In genomic region chr11:76152741-76153608, GRCh38 we compare ENCODE assay signal across 9 cellular contexts. TPM values are rescaled to one million over a fixed set of nuclear protein-coding genes. Genes with fewer than 3 reads are reported as not detected.
A peak's percentile ranks its signal among the peaks of the same experiment; 100 is the strongest.
DNase-seq lines count a peak whose midpoint lies in the region; ATAC-seq and TF ChIP-seq lines count a peak whose summit lies in the region.
"Had no signal": no experiment of that assay in that cellular context is flagged by ENCODE, and none has a peak within 500 bp of the region (broad histone marks: within the 10 kb centered on the region; RNA-seq: fewer than 3 reads in every experiment).

No MANE protein-coding gene starts in this region.

- H3K4me1 Mint-ChIP-seq in dendritic cell treated with granulocyte-macrophage colony-stimulating factor and Interleukin-4, amounts not matched to agents 40 ng/mL and 50 ng/mL, for 4 days (ENCODE audit: low read depth), result peaks cover 25% of the 10 kb centered on the region

- peak overlapping the region; percentile 56 for H3K27ac Mint-ChIP-seq in dendritic cell treated with granulocyte-macrophage colony-stimulating factor and Interleukin-4, amounts not matched to agents 40 ng/mL and 50 ng/mL, for 4 days

- H3K4me1 ChIP-seq in sigmoid colon, result peaks cover 0 to 11% (median 3%) of the 10 kb centered on the region in 4 donors

- peaks cover 31% of the 10 kb centered on the region for H3K27me3 Mint-ChIP-seq in dendritic cell treated with granulocyte-macrophage colony-stimulating factor and Interleukin-4, amounts not matched to agents 40 ng/mL and 50 ng/mL, for 4 days

- TF ChIP-seq EP300 in sigmoid colon (IDR thresholded peaks at IDR 0.05), result no peak

- H3K4me3 ChIP-seq in sigmoid colon, result peak overlapping the region in 2 of 4 donors; percentile 40 to 41
- H3K4me3 ChIP-seq: cardiac muscle cell had no signal

- no peak for TF ChIP-seq CTCF in sigmoid colon (IDR thresholded peaks at IDR 0.05)

- 45 to 50% methylated on average over 13 of the region's 13 CpGs for WGBS in sigmoid colon, 2 donors

- no peaks in the 10 kb centered on the region for H3K36me3 Mint-ChIP-seq in dendritic cell treated with granulocyte-macrophage colony-stimulating factor and Interleukin-4, amounts not matched to agents 40 ng/mL and 50 ng/mL, for 4 days (ENCODE audit: low read depth)

- no peaks in the 10 kb centered on the region for H3K36me3 ChIP-seq in sigmoid colon
- H3K36me3 ChIP-seq: cardiac muscle cell had no signal

- peak; percentile 12 for DNase-seq in CD1c-positive myeloid dendritic cell (ENCODE audit: extremely low spot score)
- peak; percentile 61 for DNase-seq in GM19238 (ENCODE audit: insufficient read length, low spot score)
- DNase-seq in sigmoid colon, result peak; percentile 51
- DNase-seq in glomerular visceral epithelial cell (ENCODE audit: extremely low spot score), result no peak
- no peak for DNase-seq in amygdala (lab: John Stamatoyannopoulos, UW)
- no peak for DNase-seq in COR-L47 (lab: John Stamatoyannopoulos, UW)

- no peaks in the 10 kb centered on the region for H3K27me3 ChIP-seq in sigmoid colon
- H3K27me3 ChIP-seq: cardiac muscle cell had no signal

- no peak for TF ChIP-seq POLR2A in sigmoid colon (IDR thresholded peaks at IDR 0.05)

- H3K9me3 Mint-ChIP-seq in dendritic cell treated with granulocyte-macrophage colony-stimulating factor and Interleukin-4, amounts not matched to agents 40 ng/mL and 50 ng/mL, for 4 days, result no peaks in the 10 kb centered on the region

- H3K4me3 Mint-ChIP-seq in dendritic cell treated with granulocyte-macrophage colony-stimulating factor and Interleukin-4, amounts not matched to agents 40 ng/mL and 50 ng/mL, for 4 days, result peak overlapping the region; percentile 78

- intact Hi-C loops in dendritic cell treated with granulocyte-macrophage colony-stimulating factor and Interleukin-4, amounts not matched to agents 40 ng/mL and 50 ng/mL, for 4 days (cut with micrococcal nuclease), result loop anchor here (1.0 to 10.0 kb wide), 2 partner anchors 256 to 438 kb away; partner anchors contain the start of gene MOGAT2
- intact Hi-C loops in sigmoid colon (cut with DNase I), result loop anchor here (1.0 to 5.0 kb wide), 4 partner anchors 164 to 446 kb away; no protein-coding TSS in a partner anchor

- H3K27ac ChIP-seq in sigmoid colon, result no peak overlapping the region
- H3K27ac ChIP-seq: cardiac muscle cell had no signal

- H3K9me3 ChIP-seq in sigmoid colon, result no peaks in the 10 kb centered on the region

- ATAC-seq in HG03565 (IDR thresholded peaks at IDR 0.05; ENCODE audit: unreplicated experiment), result peak; percentile 34

RNA-seq across cellular contexts. Expression of gene WNT11, which starts 53.3 kb away (rescaled TPM):
- 1 to 10 TPM; 1.1 to 8.9 (median 4.9) TPM for total RNA-seq in sigmoid colon
- polyA plus RNA-seq in sigmoid colon, result 1 to 10 TPM in 2 of 3 donors, under 1 TPM in 1; 0.92 to 2.2 (median 1.8) TPM

Comparison
In these comparisons a context has a peak if more than half of its experiments do, and no peak if none do; other contexts are left out.
1. DNase-seq: peak in CD1c-positive myeloid dendritic cell (single experiment), GM19238 (single experiment) and sigmoid colon (single experiment); none in glomerular visceral epithelial cell (single experiment), amygdala (0 of 56) and COR-L47 (single experiment).